1 cellular context compared by ENCODE assay signal in genomic region chr2:19363474-19363778, GRCh38.
TF ChIP-seq lines count a peak whose summit lies in the region.

No MANE protein-coding gene starts in this region.

TF ChIP-seq in HCT116, 20 proteins besides CTCF, POLR2A, EP300 and RAD21 (continued from another document):
- TF ChIP-seq CBX3 (IDR thresholded peaks at IDR 0.05; ENCODE audit: low read depth), result no peak
- TF ChIP-seq EZH2phosphoT487 (IDR thresholded peaks at IDR 0.05; ENCODE audit: borderline replicate concordance), result no peak
- no peak for TF ChIP-seq EGR1 (IDR thresholded peaks at IDR 0.05; ENCODE audit: low read depth)
- no peak for TF ChIP-seq CEBPB (IDR thresholded peaks at IDR 0.05; ENCODE audit: low read depth)
- no peak for TF ChIP-seq MAX (IDR thresholded peaks at IDR 0.05)
- no peak for TF ChIP-seq YY1 (IDR thresholded peaks at IDR 0.05; ENCODE audit: extremely low read depth, insufficient replicate concordance, low read depth, low read length)
